Comparison of ENCODE assay signal across 9 cellular contexts in genomic region chr2:191128172-191128910, GRCh38. TPM values are rescaled to one million over a fixed set of nuclear protein-coding genes. Genes with fewer than 3 reads are reported as not detected.
A peak's percentile ranks its signal among the peaks of the same experiment; 100 is the strongest.
DNase-seq lines count a peak whose midpoint lies in the region; ATAC-seq, FAIRE-seq and TF ChIP-seq lines count a peak whose summit lies in the region.
"Had no signal": no experiment of that assay in that cellular context is flagged by ENCODE, and none has a peak within 500 bp of the region (broad histone marks: within the 10 kb centered on the region; RNA-seq: fewer than 3 reads in every experiment).

No MANE protein-coding gene starts in this region.

- no peaks in the 10 kb centered on the region for H3K9me3 ChIP-seq in GM12878 (replicated peaks; ENCODE audit: control insufficient read depth, insufficient read depth, low read length)
- H3K9me3 ChIP-seq: thyroid gland had no signal

- CTCF ChIA-PET in GM12878 (lab: Yijun Ruan, JAX) = interaction anchor here (1.0 to 3.2 kb wide), 4 partner anchors 22 to 76 kb away, joined by 3 to 11 read pairs (median 7); no protein-coding TSS in a partner anchor

- POLR2A ChIA-PET in GM12878 (lab: Charles Lee) = interaction anchor here (0.9 kb wide), 1 partner anchor 13 kb away, joined by 4 read pairs; no protein-coding TSS in a partner anchor

- TF ChIP-seq POLR2A in GM12878 (IDR thresholded peaks at IDR 0.05; ENCODE audit: low read depth, low read length) = no peak

- H3K27me3 ChIP-seq in GM12878 (replicated peaks in 1 of 2; ENCODE audit: control insufficient read depth in 2 of 2, insufficient read depth in 2 of 2, low read length in 1 of 2) = no peaks in the 10 kb centered on the region
- H3K27me3 ChIP-seq: thyroid gland had no signal

- H3K27ac ChIP-seq in GM12878 (ENCODE audit: control insufficient read depth, insufficient read depth) = no peak overlapping the region
- H3K27ac ChIP-seq: thyroid gland had no signal

- 35% methylated on average over 8 of the region's 8 CpGs for WGBS in GM12878 (ENCODE audit: insufficient coverage, insufficient replicate concordance, low lambda C conversion rate, missing lambda C conversion rate)

- RAD21 ChIA-PET in GM12878 (lab: Charles Lee; ENCODE audit: unreplicated experiment) = interaction anchor here (0.9 to 1.2 kb wide), 3 partner anchors 14 to 77 kb away, joined by 3 to 5 read pairs (median 4); no protein-coding TSS in a partner anchor

- SMC1A ChIA-PET in GM12878 (lab: Charles Lee; ENCODE audit: uncharacterized antibody, unreplicated experiment) = interaction anchor here (0.5 to 2.8 kb wide), 7 partner anchors 12 to 201 kb away, joined by 3 to 14 read pairs (median 4); partner anchors contain the start of gene STAT4

- intact Hi-C loops in GM12878 (cut with micrococcal nuclease; ENCODE audit: unreplicated experiment) = loop anchor here (10.0 kb wide), 1 partner anchor 404 kb away; no protein-coding TSS in a partner anchor

- FAIRE-seq in GM12878 (lab: Jason Lieb, UNC) = no peak

- no TSS peak for BruUV-seq in GM12878 (replicated peaks; lab: Mats Ljungman, UMichigan)

- DNase-seq in GM12878 (ENCODE audit: low read depth, low spot score) = no peak
- DNase-seq in NCI-H1092 (lab: John Stamatoyannopoulos, UW) = no peak
- no peak for DNase-seq in AG08395 (ENCODE audit: low spot score)
- DNase-seq in ecto neural progenitor cell (ENCODE audit: low spot score) = no peak
- DNase-seq: thyroid gland had no signal

- ATAC-seq in GM18499 (IDR thresholded peaks at IDR 0.05; ENCODE audit: insufficient read depth, unreplicated experiment) (peak; percentile 97), GM21381 (IDR thresholded peaks at IDR 0.05; ENCODE audit: unreplicated experiment) (peak; percentile 93), HG03354 (IDR thresholded peaks at IDR 0.05; ENCODE audit: poor library complexity, severe bottlenecking, unreplicated experiment) (peak; percentile 77), GM12878 (peak; percentile 94), GM19324 (IDR thresholded peaks at IDR 0.05; ENCODE audit: low FRiP score, unreplicated experiment) (no peak)

- no peaks in the 10 kb centered on the region for H4K20me1 ChIP-seq in GM12878 (ENCODE audit: control insufficient read depth, insufficient read depth)

- 0 out of 2 replicates have a peak overlapping the region, but pooled peaks have one; percentile 25 for H3K4me2 ChIP-seq in GM12878 (ENCODE audit: control insufficient read depth, insufficient read depth)

- in situ Hi-C loops in GM12878 (cut with MboI) = no loop called here

- no peaks in the 10 kb centered on the region for H3K79me2 ChIP-seq in GM12878 (ENCODE audit: control insufficient read depth, insufficient read depth, low read length)

- H3K36me3 ChIP-seq in GM12878 (ENCODE audit: control insufficient read depth in 2 of 2, insufficient read depth in 2 of 2, low read length in 1 of 2) = no peaks in the 10 kb centered on the region
- H3K36me3 ChIP-seq: thyroid gland had no signal

- no peak for TF ChIP-seq CTCF in GM12878 (IDR thresholded peaks at IDR 0.05 in 2 of 3, conservative IDR thresholded peaks at IDR 0.05 in 1 of 3; ENCODE audit: control insufficient read depth in 2 of 3, extremely low read depth in 1 of 3, insufficient read depth in 1 of 3, low read depth in 3 of 3, low read length in 3 of 3)

- no peak overlapping the region for H3K4me3 ChIP-seq in GM12878
- H3K4me3 ChIP-seq: thyroid gland had no signal

- H3K9ac ChIP-seq in GM12878 (ENCODE audit: control insufficient read depth, insufficient read depth, low read length) = no peak overlapping the region

- TF ChIP-seq EP300 in GM12878 (IDR thresholded peaks at IDR 0.05; ENCODE audit: borderline replicate concordance in 1 of 2, control insufficient read depth in 1 of 2, low read depth in 2 of 2, low read length in 2 of 2) = no peak

- no peak for TF ChIP-seq RAD21 in GM12878 (IDR thresholded peaks at IDR 0.05; ENCODE audit: insufficient read depth, low read depth, low read length)

- no peak overlapping the region for H2AFZ ChIP-seq in GM12878 (ENCODE audit: control insufficient read depth, low read depth, low read length)

- H3K4me1 ChIP-seq in GM12878 (ENCODE audit: control insufficient read depth, insufficient read depth, low read length) = no peaks in the 10 kb centered on the region
- H3K4me1 ChIP-seq: thyroid gland had no signal

TF ChIP-seq in GM12878, 131 proteins besides CTCF, POLR2A, EP300 and RAD21:
- TF ChIP-seq PKNOX1 (IDR thresholded peaks at IDR 0.05) (no peak), ATF7 (IDR thresholded peaks at IDR 0.05; ENCODE audit: low read depth) (peak; percentile 37; the same call in 1 of the 2 replicates), ETV6 (conservative IDR thresholded peaks at IDR 0.05 in 1 of 2, IDR thresholded peaks at IDR 0.05 in 1 of 2; ENCODE audit: borderline replicate concordance in 1 of 2, low read depth in 1 of 2) (peak in 1 of 2 experiments; percentile 15; a peak in 1 of 4 replicates), TCF7 (IDR thresholded peaks at IDR 0.05; ENCODE audit: borderline replicate concordance) (no peak), IRF4 (IDR thresholded peaks at IDR 0.05; ENCODE audit: low read depth, low read length) (0 out of 2 replicates have a peak, but pooled peaks have one; percentile 15), SPI1 (IDR thresholded peaks at IDR 0.05; ENCODE audit: borderline replicate concordance, insufficient read depth, low read depth, low read length) (peak; percentile 79; the same call in 1 of the 2 replicates), ELK1 (IDR thresholded peaks at IDR 0.05; ENCODE audit: low read depth, low read length) (no peak), RUNX3 (IDR thresholded peaks at IDR 0.05; ENCODE audit: low read length) (peak; percentile 40; the same call in 1 of the 2 replicates)

RNA-seq across cellular contexts. Expression of gene STAT4, which starts 22.5 kb away (rescaled TPM):
- total RNA-seq in GM12878 (2013; cell fraction: nucleolus; rRNA removed) = 144 and 145 TPM in 2 replicates
- total RNA-seq in GM12878 (2014; rRNA removed) (6.7 and 8.3 TPM in 2 replicates), GM12878 (2014; rRNA removed; fragmentation: Illumina TruSeq; extraction: Trizol) (9.3 and 11.2 TPM in 2 replicates), GM12878 (2021) (5.7 and 6.9 TPM in 2 replicates)
- 1.1 TPM for polyA plus RNA-seq in GM12878 (2011; ENCODE audit: low read depth)
- polyA plus RNA-seq in GM12878 (2011; rRNA removed) (4.9 and 6.0 TPM in 2 replicates), GM12878 (2014; fragmentation: Illumina TruSeq; extraction: Trizol) (9.3 TPM in 2 replicates), GM12878 (2014; fragmentation: Nextera tagmentation; extraction: Ambion mirVana) (1 to 10 TPM; 3.1 to 4.4 TPM), GM12878 (2014; rRNA removed) (5.7 and 7.5 TPM in 2 replicates), GM12878 (2016; fragmentation: Nextera tagmentation; extraction: Ambion mirVana) (1 to 10 TPM; 7.3 to 7.9 TPM)
- 1.7 and 1.9 TPM in 2 replicates for polyA plus RNA-seq in GM12878 (2011; cell fraction: cytosol; rRNA removed)
- polyA plus RNA-seq in GM12878 (2011; cell fraction: nucleus; rRNA removed) = 4.0 and 5.4 TPM in 2 replicates
- polyA plus RNA-seq in GM12878 (2012) = 1.8 and 1.9 TPM in 2 replicates
- 3.2 and 6.2 TPM in 2 replicates for polyA minus RNA-seq in GM12878 (2011; rRNA and poly(A)+ RNA removed)
- polyA minus RNA-seq in GM12878 (2011; cell fraction: cytosol; rRNA and poly(A)+ RNA removed) = 3.3 and 3.6 TPM in 2 replicates
- polyA minus RNA-seq in GM12878 (2011; cell fraction: nucleus; rRNA and poly(A)+ RNA removed) = 6.3 and 6.6 TPM in 2 replicates
